In the genomic region with DNA sequence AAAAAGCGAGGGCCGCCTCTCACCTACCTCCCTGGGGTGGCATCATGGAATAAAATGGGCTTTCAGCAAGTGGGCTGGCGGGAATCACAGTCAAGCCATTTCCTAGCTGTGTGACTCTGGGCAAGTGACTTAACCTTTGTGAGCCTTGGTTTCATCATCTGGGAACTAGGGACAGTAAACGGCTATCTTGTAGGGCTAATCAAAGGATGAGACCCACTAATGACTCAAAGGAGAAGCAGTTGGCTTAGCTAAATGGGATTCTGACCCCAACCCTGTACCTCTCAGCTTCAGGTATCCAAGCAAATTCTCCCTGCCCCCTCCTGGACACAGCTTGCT, we compare ENCODE assay signal across 11 cellular contexts. TPM values are rescaled to one million over a fixed set of nuclear protein-coding genes. Genes with fewer than 3 reads are reported as not detected.
DNase-seq lines count a peak whose midpoint lies in the region; TF ChIP-seq lines count a peak whose summit lies in the region.
"Had no signal": no experiment of that assay in that cellular context is flagged by ENCODE, and none has a peak within 500 bp of the region (broad histone marks: within the 10 kb centered on the region; RNA-seq: fewer than 3 reads in every experiment).

No MANE protein-coding gene starts in this region.

- no peaks in the 10 kb centered on the region for H3K79me2 ChIP-seq in KMS-11 (ENCODE audit: insufficient read depth, low read depth)

- no peak overlapping the region for H3K4ac ChIP-seq in neuronal stem cell (ENCODE audit: low read length)

- no peak overlapping the region for H3K18ac ChIP-seq in neuronal stem cell (ENCODE audit: low read length)

- H3K79me1 ChIP-seq in neuronal stem cell (ENCODE audit: low read depth, low read length), result peaks cover 2% of the 10 kb centered on the region

- peaks cover 32% of the 10 kb centered on the region for H3K4me1 ChIP-seq in KMS-11 (ENCODE audit: low read depth, poor library complexity, severe bottlenecking)
- peaks cover 31 to 58% of the 10 kb centered on the region in 2 donors for H3K4me1 ChIP-seq in neuronal stem cell (ENCODE audit: control insufficient read depth in 2 of 2, insufficient read depth in 1 of 2, low read depth in 1 of 2, low read length in 2 of 2)

- no peak overlapping the region for H2BK15ac ChIP-seq in neuronal stem cell (ENCODE audit: low read length)

- H3K4me2 ChIP-seq in KMS-11 (no peak overlapping the region), neuronal stem cell (ENCODE audit: insufficient read depth, low read length, poor library complexity, severe bottlenecking) (no peak overlapping the region)

- H2AFZ ChIP-seq in KMS-11 (ENCODE audit: low read depth) (no peak overlapping the region), neuronal stem cell (ENCODE audit: low read length) (peak overlapping the region; percentile 45)

- no peak overlapping the region for H4K8ac ChIP-seq in neuronal stem cell (ENCODE audit: low read depth, low read length)

- H4K20me1 ChIP-seq in KMS-11 (ENCODE audit: insufficient read depth), result no peaks in the 10 kb centered on the region

- no peaks in the 10 kb centered on the region for H3K9me3 ChIP-seq in neuronal stem cell (replicated peaks in 1 of 2; ENCODE audit: control insufficient read depth in 2 of 2, insufficient read depth in 1 of 2, low read depth in 1 of 2, low read length in 2 of 2)

- H3K23ac ChIP-seq in neuronal stem cell (ENCODE audit: low read depth, low read length, poor library complexity), result no peak overlapping the region

- no CpG with 5 or more reads among the region's 4 CpGs for WGBS in neuronal stem cell (ENCODE audit: extremely low coverage in 2 of 2, insufficient read length in 2 of 2, insufficient replicate concordance in 1 of 2), 2 donors

- H3K14ac ChIP-seq in neuronal stem cell (ENCODE audit: low read length), result no peak overlapping the region

- H2AK5ac ChIP-seq in neuronal stem cell (ENCODE audit: low read depth, low read length), result no peak overlapping the region

- TF ChIP-seq CTCF in 22Rv1 (IDR thresholded peaks at IDR 0.05) (0 out of 2 replicates have a peak, but pooled peaks have one; percentile 13), KMS-11 (conservative IDR thresholded peaks at IDR 0.05; ENCODE audit: low read depth, low read length) (peak; percentile 45; the same call in 1 of the 2 replicates), coronary artery (IDR thresholded peaks at IDR 0.05) (no peak)

- no peak overlapping the region for H2BK5ac ChIP-seq in neuronal stem cell (ENCODE audit: low read length)

- H3K4me3 ChIP-seq in KMS-11 (IDR thresholded peaks at IDR 0.05; ENCODE audit: insufficient read depth, low read depth, low read length) (no peak overlapping the region), coronary artery (no peak overlapping the region), neuronal stem cell (ENCODE audit: low read length in 2 of 2) (no peak overlapping the region)
- H3K4me3 ChIP-seq: skin epidermis had no signal

- H3K27me3 ChIP-seq in KMS-11 (ENCODE audit: insufficient read depth, low read depth), result no peaks in the 10 kb centered on the region
- no peaks in the 10 kb centered on the region for H3K27me3 ChIP-seq in neuronal stem cell (ENCODE audit: control insufficient read depth in 3 of 3, insufficient read depth in 3 of 3, low read depth in 1 of 3, low read length in 3 of 3)

- no peak overlapping the region for H2BK12ac ChIP-seq in neuronal stem cell (ENCODE audit: low read length)

- H3K9ac ChIP-seq in KMS-11 (no peak overlapping the region), neuronal stem cell (ENCODE audit: low read depth, low read length, poor library complexity) (no peak overlapping the region)

- H3K36me3 ChIP-seq in KMS-11 (ENCODE audit: insufficient read depth) (no peaks in the 10 kb centered on the region), neuronal stem cell (replicated peaks in 1 of 2; ENCODE audit: control insufficient read depth in 2 of 2, insufficient read depth in 2 of 2, low read length in 2 of 2) (no peaks in the 10 kb centered on the region)

- H2BK120ac ChIP-seq in neuronal stem cell (ENCODE audit: low read depth, low read length), result no peak overlapping the region

- DNase-seq in coronary artery (ENCODE audit: low spot score), result no peak
- no peak for DNase-seq in neuronal stem cell (ENCODE audit: low spot score)
- DNase-seq in globus pallidus (ENCODE audit: low spot score), result no peak
- no peak for DNase-seq in NCI-H1417 treated with DMSO at 0.1 percent for 48 hours (lab: John Stamatoyannopoulos, UW)
- no peak for DNase-seq in T-helper 1 cell
- DNase-seq in hepatic stellate cell (ENCODE audit: low spot score), result no peak
- DNase-seq: NCI-H1417, NCI-H69 had no signal

- H3K27ac ChIP-seq in 22Rv1 (no peak overlapping the region), KMS-11 (no peak overlapping the region), coronary artery (peak overlapping the region; percentile 34 to 86), neuronal stem cell (replicated peaks; ENCODE audit: low read length) (no peak overlapping the region)

- no peak overlapping the region for H4K91ac ChIP-seq in neuronal stem cell (ENCODE audit: low read depth, low read length, poor library complexity)

RNA-seq across cellular contexts. Expression of a gene that starts 25.8 kb away (rescaled TPM):
- polyA plus RNA-seq in neuronal stem cell (2013, experiment 1 of 2), result 33.0 TPM
- 34.2 TPM for polyA plus RNA-seq in neuronal stem cell (2013, experiment 2 of 2)

RNA-seq across cellular contexts. Expression of a gene that starts 44.2 kb away (rescaled TPM):
- polyA plus RNA-seq in neuronal stem cell (2013, experiment 1 of 2), result 51.4 TPM
- 52.4 TPM for polyA plus RNA-seq in neuronal stem cell (2013, experiment 2 of 2)

RNA-seq across cellular contexts. Expression of a gene that starts 44.4 kb away (rescaled TPM):
- polyA plus RNA-seq in neuronal stem cell (2013, experiment 1 of 2), result 3.9 TPM
- 4.0 TPM for polyA plus RNA-seq in neuronal stem cell (2013, experiment 2 of 2)

Comparison
In these comparisons a context has a peak if more than half of its experiments do, and no peak if none do; other contexts are left out.
1. H3K27ac ChIP-seq: peak in coronary artery (2 of 2); none in 22Rv1 (single experiment), KMS-11 (single experiment) and neuronal stem cell (single experiment).